ENCODE assay signal across 24 cellular contexts in the genomic region with DNA sequence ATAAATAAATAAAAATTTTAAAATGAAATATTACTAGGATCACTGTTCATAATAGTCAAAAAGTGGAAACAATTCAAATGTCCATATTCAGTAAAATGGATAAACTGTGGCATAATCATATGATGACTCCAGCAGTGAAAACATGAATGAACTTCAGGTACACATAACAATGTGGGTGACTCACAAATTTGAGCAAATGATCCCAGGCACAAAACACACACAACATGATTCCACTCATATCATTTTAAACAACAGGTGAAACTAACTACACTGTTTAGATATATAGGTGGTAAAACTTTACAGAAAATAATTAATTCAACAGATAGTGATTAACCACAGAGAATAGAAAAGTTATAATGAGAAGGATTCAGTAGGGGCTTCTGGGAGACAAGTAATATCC. TPM values are rescaled to one million over a fixed set of nuclear protein-coding genes. Genes with fewer than 3 reads are reported as not detected.
A peak's percentile ranks its signal among the peaks of the same experiment; 100 is the strongest.
DNase-seq lines count a peak whose midpoint lies in the region; ATAC-seq and TF ChIP-seq lines count a peak whose summit lies in the region.
"Had no signal": no experiment of that assay in that cellular context is flagged by ENCODE, and none has a peak within 500 bp of the region (broad histone marks: within the 10 kb centered on the region; RNA-seq: fewer than 3 reads in every experiment).

No MANE protein-coding gene starts in this region.

- H3K36me3 Mint-ChIP-seq in MCF 10A (ENCODE audit: insufficient read depth, unreplicated experiment) = no peaks in the 10 kb centered on the region
- no peaks in the 10 kb centered on the region for H3K36me3 Mint-ChIP-seq in type B pancreatic cell
- H3K36me3 Mint-ChIP-seq: CD14-positive monocyte; CD4-positive, alpha-beta memory T cell had no signal

- POLR2A ChIA-PET in MCF 10A (lab: Yijun Ruan, JAX) = no interaction called here

- 0 out of 3 replicates have a peak, but pooled peaks have one; percentile 26 for ATAC-seq in RWPE2 (ENCODE audit: low read depth)
- ATAC-seq in body of pancreas = no peak
- ATAC-seq: A549, GM23338 had no signal

- no peak overlapping the region for H3K27ac ChIP-seq in mammary epithelial cell (ENCODE audit: insufficient read depth, low read depth, low read length)
- no peak overlapping the region for H3K27ac ChIP-seq in RWPE2 (ENCODE audit: poor library complexity, severe bottlenecking)
- H3K27ac ChIP-seq in body of pancreas = no peak overlapping the region
- H3K27ac ChIP-seq: A549; BLaER1 treated with 17β-estradiol and CSF1 and Interleukin-3, amounts not matched to agents 10 nM and 100 nM had no signal

- H3K4me1 ChIP-seq in mammary epithelial cell (ENCODE audit: insufficient read depth, low read length) (no peaks in the 10 kb centered on the region), RWPE2 (ENCODE audit: insufficient read depth, poor library complexity, severe bottlenecking) (no peaks in the 10 kb centered on the region), body of pancreas (peaks cover 6% of the 10 kb centered on the region)
- H3K4me1 ChIP-seq: A549, BE2C, HAP-1 had no signal

- H3K36me3 ChIP-seq in mammary epithelial cell (ENCODE audit: insufficient read depth, low read length) (no peaks in the 10 kb centered on the region), RWPE2 (ENCODE audit: low read depth) (no peaks in the 10 kb centered on the region), body of pancreas (replicated peaks in 1 of 2; ENCODE audit: insufficient read depth in 1 of 2, low read depth in 2 of 2) (no peaks in the 10 kb centered on the region)
- H3K36me3 ChIP-seq: BE2C; BLaER1 treated with 17β-estradiol and CSF1 and Interleukin-3, amounts not matched to agents 10 nM and 100 nM; HAP-1 had no signal

- H3K9me3 Mint-ChIP-seq in MCF 10A (ENCODE audit: unreplicated experiment) (no peaks in the 10 kb centered on the region), type B pancreatic cell (no peaks in the 10 kb centered on the region)
- H3K9me3 Mint-ChIP-seq: CD14-positive monocyte; CD4-positive, alpha-beta memory T cell; GM23338; HFFc6 had no signal

- H3K79me2 ChIP-seq in mammary epithelial cell (ENCODE audit: insufficient read depth, low read length) = no peaks in the 10 kb centered on the region

- CTCF ChIA-PET in mammary epithelial cell (lab: Charles Lee; ENCODE audit: low non-redundant PET) (no interaction called here), MCF 10A (lab: Yijun Ruan, JAX) (interaction anchor here (0.6 to 4.6 kb wide), 5 partner anchors 12 to 890 kb away, joined by 3 to 29 read pairs (median 3); a partner anchor contains a TSS)

- BruUV-seq in mammary epithelial cell (replicated peaks; lab: Mats Ljungman, UMichigan) (no TSS peak), MCF 10A (replicated peaks; lab: Mats Ljungman, UMichigan) (no TSS peak)

- no peak overlapping the region for H3K4me2 ChIP-seq in mammary epithelial cell (ENCODE audit: insufficient read depth, low read depth, low read length)
- H3K4me2 ChIP-seq: A549; BLaER1 treated with 17β-estradiol and CSF1 and Interleukin-3, amounts not matched to agents 10 nM and 100 nM; GM23338 had no signal

- H3K4me3 ChIP-seq in mammary epithelial cell (replicated peaks in 1 of 3; ENCODE audit: insufficient read depth in 1 of 3, low read depth in 2 of 3, low read length in 3 of 3) (no peak overlapping the region), RWPE2 (ENCODE audit: severe bottlenecking) (no peak overlapping the region), body of pancreas (no peak overlapping the region)
- H3K4me3 ChIP-seq: A549; BLaER1 treated with 17β-estradiol and CSF1 and Interleukin-3, amounts not matched to agents 10 nM and 100 nM; GM23338; HAP-1 had no signal

- H3K4me3 Mint-ChIP-seq in MCF 10A (ENCODE audit: unreplicated experiment) = no peak overlapping the region
- no peak overlapping the region for H3K4me3 Mint-ChIP-seq in type B pancreatic cell
- H3K4me3 Mint-ChIP-seq: CD14-positive monocyte; CD4-positive, alpha-beta memory T cell; GM23338; HFFc6 had no signal

- TF ChIP-seq POLR2A in body of pancreas (IDR thresholded peaks at IDR 0.05) = no peak

- no peaks in the 10 kb centered on the region for H3K4me1 Mint-ChIP-seq in MCF 10A (ENCODE audit: insufficient read depth, unreplicated experiment)
- peaks cover 14% of the 10 kb centered on the region for H3K4me1 Mint-ChIP-seq in type B pancreatic cell (ENCODE audit: unreplicated experiment)

- peak; percentile 21 for DNase-seq in mammary epithelial cell
- no peak for DNase-seq in MCF 10A (ENCODE audit: unreplicated experiment)
- DNase-seq in RWPE2 (ENCODE audit: low spot score) = no peak
- peak; percentile 23 for DNase-seq in kidney tubule cell (ENCODE audit: low spot score)
- DNase-seq in type B pancreatic cell (ENCODE audit: extremely low spot score, unreplicated experiment) = no peak
- DNase-seq in body of pancreas = no peak
- no peak for DNase-seq in RPMI8226
- no peak for DNase-seq in H4 (ENCODE audit: low spot score)
- DNase-seq: 8988T; ACHN; AML-193; BE2C; Calu3; CD4-positive, alpha-beta memory T cell; COR-L47; DMS79; EL; GF-D8; HFFc6 had no signal

- no peaks in the 10 kb centered on the region for H4K20me1 ChIP-seq in mammary epithelial cell (ENCODE audit: insufficient read depth, low read length)
- H4K20me1 ChIP-seq: BLaER1 treated with 17β-estradiol and CSF1 and Interleukin-3, amounts not matched to agents 10 nM and 100 nM had no signal

- dilution Hi-C loops in mammary epithelial cell (cut with HindIII; ENCODE audit: low sequenced_read_pairs) = loop anchor here (5.0 kb wide), 1 partner anchor 54 kb away; no protein-coding TSS in a partner anchor

- no peaks in the 10 kb centered on the region for H3K27me3 ChIP-seq in mammary epithelial cell (ENCODE audit: insufficient read depth, low read length)
- no peaks in the 10 kb centered on the region for H3K27me3 ChIP-seq in RWPE2 (ENCODE audit: insufficient read depth, poor library complexity, severe bottlenecking)
- H3K27me3 ChIP-seq in body of pancreas = no peaks in the 10 kb centered on the region
- H3K27me3 ChIP-seq: BE2C; BLaER1 treated with 17β-estradiol and CSF1 and Interleukin-3, amounts not matched to agents 10 nM and 100 nM had no signal

- no peaks in the 10 kb centered on the region for H3K9me3 ChIP-seq in mammary epithelial cell (replicated peaks; ENCODE audit: insufficient read depth, low read length)
- H3K9me3 ChIP-seq in RWPE2 (ENCODE audit: severe bottlenecking) = no peaks in the 10 kb centered on the region
- no peaks in the 10 kb centered on the region for H3K9me3 ChIP-seq in body of pancreas
- H3K9me3 ChIP-seq: A549, BE2C, HAP-1 had no signal

- no peak overlapping the region for H3K9ac ChIP-seq in mammary epithelial cell (ENCODE audit: insufficient read depth, low read length)
- H3K9ac ChIP-seq: BLaER1 treated with 17β-estradiol and CSF1 and Interleukin-3, amounts not matched to agents 10 nM and 100 nM had no signal

- TF ChIP-seq CTCF in mammary epithelial cell (conservative IDR thresholded peaks at IDR 0.05 in 1 of 2, IDR thresholded peaks at IDR 0.05 in 1 of 2; ENCODE audit: extremely low read depth in 1 of 2, insufficient read depth in 1 of 2, low read depth in 1 of 2, low read length in 2 of 2) = no peak
- no peak for TF ChIP-seq CTCF in MCF 10A (IDR thresholded peaks at IDR 0.05; ENCODE audit: unreplicated experiment)
- no peak for TF ChIP-seq CTCF in RWPE2 (IDR thresholded peaks at IDR 0.05; ENCODE audit: poor library complexity, severe bottlenecking)
- no peak for TF ChIP-seq CTCF in type B pancreatic cell (conservative IDR thresholded peaks at IDR 0.05)
- TF ChIP-seq CTCF in body of pancreas (IDR thresholded peaks at IDR 0.05) = no peak

- H3K27me3 Mint-ChIP-seq in MCF 10A (ENCODE audit: insufficient read depth, unreplicated experiment) (no peaks in the 10 kb centered on the region), type B pancreatic cell (no peaks in the 10 kb centered on the region)
- H3K27me3 Mint-ChIP-seq: CD4-positive, alpha-beta memory T cell had no signal

- in situ Hi-C loops in mammary epithelial cell (cut with MboI; ENCODE audit: low sequenced_read_pairs in 2 of 2) = no loop called here

- H3K27ac Mint-ChIP-seq in MCF 10A (ENCODE audit: low read depth, unreplicated experiment) (no peak overlapping the region), type B pancreatic cell (peak overlapping the region; percentile 22)
- H3K27ac Mint-ChIP-seq: CD14-positive monocyte, GM23338, HFFc6 had no signal

- H2AFZ ChIP-seq in mammary epithelial cell (ENCODE audit: low read depth, low read length) = no peak overlapping the region
- H2AFZ ChIP-seq: GM23338 had no signal

- intact Hi-C loops in mammary epithelial cell (cut with micrococcal nuclease) = no loop called here
- intact Hi-C loops in MCF 10A (cut with micrococcal nuclease) = no loop called here
- intact Hi-C loops in body of pancreas (cut with DNase I) = loop anchor here (10.0 kb wide), 1 partner anchor 852 kb away; no protein-coding TSS in a partner anchor

RNA-seq across cellular contexts. Expression of a gene that starts 14.7 kb away (rescaled TPM):
- total RNA-seq in mammary epithelial cell (10 to 100 TPM; 30.1 to 39.5 TPM), MCF 10A (2022) (28.1 and 33.9 TPM in 2 replicates), type B pancreatic cell (ENCODE audit: low replicate concordance) (15.7 and 17.3 TPM in 2 replicates), body of pancreas (10 to 100 TPM; 16.1 to 18.5 TPM)
- polyA plus RNA-seq in mammary epithelial cell = 12.6 TPM
- 57.1 TPM for polyA minus RNA-seq in mammary epithelial cell
- total RNA-seq in H4 (2014; rRNA removed; shearing (Covaris generic)) = 10.9 and 11.2 TPM in 2 replicates

Comparison
In these comparisons a context has a peak if more than half of its experiments do, and no peak if none do; other contexts are left out.
1. DNase-seq: peak in mammary epithelial cell (single experiment) and kidney tubule cell (single experiment); none in MCF 10A (single experiment), RWPE2 (single experiment), type B pancreatic cell (single experiment), body of pancreas (0 of 4), RPMI8226 (single experiment) and H4 (single experiment).